In the genomic region with DNA sequence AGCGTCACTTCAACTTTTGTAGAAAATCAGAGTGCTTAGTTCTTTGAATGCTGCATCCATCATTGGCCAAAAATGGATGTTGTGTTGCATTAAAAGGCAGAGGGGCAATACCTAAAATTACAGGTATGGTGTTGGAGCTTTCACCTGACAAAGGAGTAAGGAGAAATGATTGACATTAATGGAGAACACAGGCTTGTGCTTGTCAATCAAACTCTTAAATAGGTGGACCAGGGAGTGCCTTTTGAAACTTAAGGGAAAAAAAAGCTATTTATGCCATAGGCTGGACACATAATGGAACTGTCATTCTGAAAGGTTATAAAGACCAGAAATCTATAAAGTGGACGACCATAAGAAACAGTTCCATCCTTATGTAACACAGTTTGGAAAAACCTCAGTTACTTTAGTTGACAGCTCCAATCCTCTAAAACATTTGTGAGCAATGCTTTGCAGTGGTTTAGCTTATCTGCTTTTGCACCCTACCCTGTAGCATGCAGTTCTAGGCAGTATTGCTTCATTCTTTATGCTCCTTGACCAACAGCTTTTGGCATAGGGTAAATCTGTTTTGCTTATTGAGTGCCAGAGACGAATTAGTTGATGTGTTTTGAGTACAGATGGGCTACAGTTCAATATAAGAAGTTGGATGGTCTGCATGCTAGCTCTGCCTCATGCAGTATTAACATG, we compare ENCODE assay signal across 1 cellular context.
TF ChIP-seq lines count a peak whose summit lies in the region.

No MANE protein-coding gene starts in this region.

TF ChIP-seq in H1, 55 proteins besides CTCF, POLR2A, EP300 and RAD21 (continued from another document):
- no peak for TF ChIP-seq CHD7 (IDR thresholded peaks at IDR 0.05; ENCODE audit: insufficient replicate concordance, low read length)
- TF ChIP-seq SP2 (IDR thresholded peaks at IDR 0.05; ENCODE audit: low read length): no peak
- no peak for TF ChIP-seq JUN (IDR thresholded peaks at IDR 0.05; ENCODE audit: low read depth, low read length)
- TF ChIP-seq POU5F1 (IDR thresholded peaks at IDR 0.05; ENCODE audit: low read depth, low read length): no peak
- no peak for TF ChIP-seq BRCA1 (IDR thresholded peaks at IDR 0.05; ENCODE audit: low read depth, low read length)
- TF ChIP-seq SIX5 (IDR thresholded peaks at IDR 0.05; ENCODE audit: low read depth, low read length): no peak
- TF ChIP-seq SIRT6 (IDR thresholded peaks at IDR 0.05; ENCODE audit: low read length): no peak
- no peak for TF ChIP-seq TAF7 (optimal IDR thresholded peaks at IDR 0.05; ENCODE audit: borderline replicate concordance, low read depth, low read length)
- no peak for TF ChIP-seq CTBP2 (IDR thresholded peaks at IDR 0.05; ENCODE audit: borderline replicate concordance, insufficient read depth, insufficient read length, low read length)
- TF ChIP-seq HDAC2 (IDR thresholded peaks at IDR 0.05; ENCODE audit: borderline replicate concordance in 1 of 2, low read depth in 2 of 2, low read length in 2 of 2): no peak
- TF ChIP-seq BACH1 (IDR thresholded peaks at IDR 0.05; ENCODE audit: low read length): no peak
- no peak for TF ChIP-seq MAFK (IDR thresholded peaks at IDR 0.05; ENCODE audit: low read depth, low read length)
- TF ChIP-seq RXRA (IDR thresholded peaks at IDR 0.05; ENCODE audit: insufficient read depth, low read depth, low read length): no peak
- no peak for TF ChIP-seq JUND (IDR thresholded peaks at IDR 0.05; ENCODE audit: low read length)
- no peak for TF ChIP-seq CBX8 (IDR thresholded peaks at IDR 0.05; ENCODE audit: borderline replicate concordance, low read depth, low read length)
TF ChIP-seq in H1: peak in this region for 0.
